1 cellular context compared by ENCODE assay signal in genomic region chr14:22099942-22100763, GRCh38.
A peak's percentile ranks its signal among the peaks of the same experiment; 100 is the strongest.
TF ChIP-seq lines count a peak whose summit lies in the region.

No MANE protein-coding gene starts in this region.

TF ChIP-seq in HepG2, 621 proteins besides CTCF, POLR2A, EP300 and RAD21 (continued from another document and continues in another):
- TF ChIP-seq CENPBD1 (CRISPR knock-in tag; IDR thresholded peaks at IDR 0.05; ENCODE audit: borderline replicate concordance, low read depth) = no peak
- no peak for TF ChIP-seq ZBTB42 (CRISPR knock-in tag; IDR thresholded peaks at IDR 0.05)
- no peak for TF ChIP-seq POLR2G (IDR thresholded peaks at IDR 0.05; ENCODE audit: low read depth, low read length)
- 0 out of 2 replicates have a peak, but pooled peaks have one; percentile 74 for TF ChIP-seq CBX5 (CRISPR knock-in tag; IDR thresholded peaks at IDR 0.05; ENCODE audit: borderline replicate concordance)
- TF ChIP-seq MXD3 (CRISPR knock-in tag; IDR thresholded peaks at IDR 0.05) = no peak
- no peak for TF ChIP-seq ZNF230 (CRISPR knock-in tag; IDR thresholded peaks at IDR 0.05)
- no peak for TF ChIP-seq ZNF605 (CRISPR knock-in tag; IDR thresholded peaks at IDR 0.05)
- TF ChIP-seq ZNF446 (CRISPR knock-in tag; IDR thresholded peaks at IDR 0.05) = no peak
- peak; percentile 79; the same call in 1 of the 2 replicates for TF ChIP-seq MIER2 (CRISPR knock-in tag; IDR thresholded peaks at IDR 0.05)
- TF ChIP-seq RFX5 (IDR thresholded peaks at IDR 0.05; ENCODE audit: low read depth, low read length) = no peak
- 0 out of 2 replicates have a peak, but pooled peaks have one; percentile 67 for TF ChIP-seq TARDBP (CRISPR knock-in tag; IDR thresholded peaks at IDR 0.05)
- TF ChIP-seq ZNF414 (CRISPR knock-in tag; IDR thresholded peaks at IDR 0.05) = 0 out of 2 replicates have a peak, but pooled peaks have one; percentile 58
- no peak for TF ChIP-seq ZNF292 (CRISPR knock-in tag; IDR thresholded peaks at IDR 0.05; ENCODE audit: borderline replicate concordance, low read depth)
- TF ChIP-seq ZNF775 (CRISPR knock-in tag; IDR thresholded peaks at IDR 0.05; ENCODE audit: borderline replicate concordance) = no peak
- TF ChIP-seq TEAD2 (CRISPR knock-in tag; IDR thresholded peaks at IDR 0.05) = no peak
- no peak for TF ChIP-seq MAFG (CRISPR knock-in tag; IDR thresholded peaks at IDR 0.05)
- no peak for TF ChIP-seq KLF13 (CRISPR knock-in tag; IDR thresholded peaks at IDR 0.05)
- no peak for TF ChIP-seq ELF4 (CRISPR knock-in tag; IDR thresholded peaks at IDR 0.05; ENCODE audit: borderline replicate concordance)
- no peak for TF ChIP-seq LRRFIP1 (CRISPR knock-in tag; conservative IDR thresholded peaks at IDR 0.05)
- TF ChIP-seq, protein P1, sequence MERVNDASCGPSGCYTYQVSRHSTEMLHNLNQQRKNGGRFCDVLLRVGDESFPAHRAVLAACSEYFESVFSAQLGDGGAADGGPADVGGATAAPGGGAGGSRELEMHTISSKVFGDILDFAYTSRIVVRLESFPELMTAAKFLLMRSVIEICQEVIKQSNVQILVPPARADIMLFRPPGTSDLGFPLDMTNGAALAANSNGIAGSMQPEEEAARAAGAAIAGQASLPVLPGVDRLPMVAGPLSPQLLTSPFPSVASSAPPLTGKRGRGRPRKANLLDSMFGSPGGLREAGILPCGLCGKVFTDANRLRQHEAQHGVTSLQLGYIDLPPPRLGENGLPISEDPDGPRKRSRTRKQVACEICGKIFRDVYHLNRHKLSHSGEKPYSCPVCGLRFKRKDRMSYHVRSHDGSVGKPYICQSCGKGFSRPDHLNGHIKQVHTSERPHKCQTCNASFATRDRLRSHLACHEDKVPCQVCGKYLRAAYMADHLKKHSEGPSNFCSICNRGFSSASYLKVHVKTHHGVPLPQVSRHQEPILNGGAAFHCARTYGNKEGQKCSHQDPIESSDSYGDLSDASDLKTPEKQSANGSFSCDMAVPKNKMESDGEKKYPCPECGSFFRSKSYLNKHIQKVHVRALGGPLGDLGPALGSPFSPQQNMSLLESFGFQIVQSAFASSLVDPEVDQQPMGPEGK (CRISPR knock-in tag; IDR thresholded peaks at IDR 0.05) = peak; percentile 43; the same call in 1 of the 2 replicates
- peak; percentile 48; the same call in 1 of the 2 replicates for TF ChIP-seq KAT8 (CRISPR knock-in tag; IDR thresholded peaks at IDR 0.05)
- TF ChIP-seq CAMTA2 (CRISPR knock-in tag; IDR thresholded peaks at IDR 0.05; ENCODE audit: borderline replicate concordance) = no peak
- no peak for TF ChIP-seq ZNF337 (CRISPR knock-in tag; IDR thresholded peaks at IDR 0.05; ENCODE audit: borderline replicate concordance, low read depth)
- no peak for TF ChIP-seq REXO4 (CRISPR knock-in tag; IDR thresholded peaks at IDR 0.05; ENCODE audit: borderline replicate concordance)
- no peak for TF ChIP-seq ZNF543 (CRISPR knock-in tag; IDR thresholded peaks at IDR 0.05)
- TF ChIP-seq AKAP8 (CRISPR knock-in tag; IDR thresholded peaks at IDR 0.05) = no peak
- 0 out of 4 replicates have a peak, but pooled peaks of 1 of the 2 experiments have one; percentile 41 for TF ChIP-seq KLF16 (CRISPR knock-in tag; IDR thresholded peaks at IDR 0.05)
- no peak for TF ChIP-seq TCF12 (IDR thresholded peaks at IDR 0.05)
- no peak for TF ChIP-seq TCF12 (CRISPR knock-in tag; IDR thresholded peaks at IDR 0.05)
- TF ChIP-seq CBX1 (IDR thresholded peaks at IDR 0.05; ENCODE audit: low read depth) = peak; percentile 90
- TF ChIP-seq ZNF547 (CRISPR knock-in tag; IDR thresholded peaks at IDR 0.05) = no peak; the same call in 1 of the 2 replicates
- TF ChIP-seq ZNF30 (CRISPR knock-in tag; IDR thresholded peaks at IDR 0.05) = no peak
- TF ChIP-seq, protein P2, sequence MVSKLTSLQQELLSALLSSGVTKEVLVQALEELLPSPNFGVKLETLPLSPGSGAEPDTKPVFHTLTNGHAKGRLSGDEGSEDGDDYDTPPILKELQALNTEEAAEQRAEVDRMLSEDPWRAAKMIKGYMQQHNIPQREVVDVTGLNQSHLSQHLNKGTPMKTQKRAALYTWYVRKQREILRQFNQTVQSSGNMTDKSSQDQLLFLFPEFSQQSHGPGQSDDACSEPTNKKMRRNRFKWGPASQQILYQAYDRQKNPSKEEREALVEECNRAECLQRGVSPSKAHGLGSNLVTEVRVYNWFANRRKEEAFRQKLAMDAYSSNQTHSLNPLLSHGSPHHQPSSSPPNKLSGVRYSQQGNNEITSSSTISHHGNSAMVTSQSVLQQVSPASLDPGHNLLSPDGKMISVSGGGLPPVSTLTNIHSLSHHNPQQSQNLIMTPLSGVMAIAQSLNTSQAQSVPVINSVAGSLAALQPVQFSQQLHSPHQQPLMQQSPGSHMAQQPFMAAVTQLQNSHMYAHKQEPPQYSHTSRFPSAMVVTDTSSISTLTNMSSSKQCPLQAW (CRISPR knock-in tag; IDR thresholded peaks at IDR 0.05) = 0 out of 2 replicates have a peak, but pooled peaks have one; percentile 41
- 0 out of 2 replicates have a peak, but pooled peaks have one; percentile 57 for TF ChIP-seq ZNF335 (CRISPR knock-in tag; IDR thresholded peaks at IDR 0.05)
- 0 out of 2 replicates have a peak, but pooled peaks have one; percentile 43 for TF ChIP-seq RELA (CRISPR knock-in tag; IDR thresholded peaks at IDR 0.05)
- TF ChIP-seq ZNF24 (IDR thresholded peaks at IDR 0.05) = no peak
- no peak for TF ChIP-seq EED (CRISPR knock-in tag; IDR thresholded peaks at IDR 0.05)
- no peak for TF ChIP-seq ZNF33B (CRISPR knock-in tag; IDR thresholded peaks at IDR 0.05)
- TF ChIP-seq ZNF691 (CRISPR knock-in tag; IDR thresholded peaks at IDR 0.05; ENCODE audit: borderline replicate concordance, low read depth) = no peak; the same call in 1 of the 2 replicates
- TF ChIP-seq ZNF737 (CRISPR knock-in tag; IDR thresholded peaks at IDR 0.05; ENCODE audit: borderline replicate concordance) = no peak
- no peak for TF ChIP-seq ZFP37 (CRISPR knock-in tag; IDR thresholded peaks at IDR 0.05; ENCODE audit: borderline replicate concordance)
- peak; percentile 6; the same call in 1 of the 2 replicates for TF ChIP-seq JUND (CRISPR knock-in tag; IDR thresholded peaks at IDR 0.05)
- peak; percentile 65 for TF ChIP-seq STAG1 (CRISPR knock-in tag; IDR thresholded peaks at IDR 0.05)
- TF ChIP-seq FOXC1 (CRISPR knock-in tag; IDR thresholded peaks at IDR 0.05; ENCODE audit: borderline replicate concordance) = no peak
- TF ChIP-seq ZNF724P (CRISPR knock-in tag; IDR thresholded peaks at IDR 0.05; ENCODE audit: borderline replicate concordance) = no peak
- TF ChIP-seq TFDP2 (CRISPR knock-in tag; IDR thresholded peaks at IDR 0.05) = 0 out of 2 replicates have a peak, but pooled peaks have one; percentile 50
- peak; percentile 61; the same call in 1 of the 2 replicates for TF ChIP-seq YEATS2 (CRISPR knock-in tag; IDR thresholded peaks at IDR 0.05; ENCODE audit: borderline replicate concordance)
- TF ChIP-seq ZNF318 (CRISPR knock-in tag; IDR thresholded peaks at IDR 0.05) = no peak
- no peak for TF ChIP-seq POLR2AphosphoS2 (IDR thresholded peaks at IDR 0.05; ENCODE audit: low read depth, low read length)
- 0 out of 2 replicates have a peak, but pooled peaks have one; percentile 26 for TF ChIP-seq THAP11 (CRISPR knock-in tag; IDR thresholded peaks at IDR 0.05)
- no peak for TF ChIP-seq MAFF (IDR thresholded peaks at IDR 0.05; ENCODE audit: low read depth, low read length)
